In genomic region chr7:21352540-21353387, GRCh38 we compare ENCODE assay signal across 8 cellular contexts.
DNase-seq lines count a peak whose midpoint lies in the region; ATAC-seq and TF ChIP-seq lines count a peak whose summit lies in the region.

No MANE protein-coding gene starts in this region.

- H3K4me1 ChIP-seq in DND-41 (ENCODE audit: insufficient read depth, low read length) (peaks cover 7% of the 10 kb centered on the region; the same call in 1 of the 2 replicates), hepatocyte (ENCODE audit: insufficient read depth) (no peaks in the 10 kb centered on the region), foreskin keratinocyte (no peaks in the 10 kb centered on the region)

- no peaks in the 10 kb centered on the region for H3K9me3 ChIP-seq in DND-41 (ENCODE audit: insufficient read depth, low read length, severe bottlenecking)
- no peaks in the 10 kb centered on the region for H3K9me3 ChIP-seq in hepatocyte (ENCODE audit: low read depth)

- H3K36me3 ChIP-seq in DND-41 (ENCODE audit: insufficient read depth, low read length): no peaks in the 10 kb centered on the region
- H3K36me3 ChIP-seq in hepatocyte (replicated peaks; ENCODE audit: insufficient read depth, low read depth): no peaks in the 10 kb centered on the region

- 0 out of 2 replicates have a peak overlapping the region, but pooled peaks have one; percentile 31 for H2AFZ ChIP-seq in DND-41 (ENCODE audit: low read depth, low read length)
- H2AFZ ChIP-seq in hepatocyte: no peak overlapping the region

- H3K4me3 ChIP-seq in DND-41 (ENCODE audit: low read depth in 1 of 2, low read length in 2 of 2) (no peak overlapping the region; a peak in 1 of 4 replicates), hepatocyte (no peak overlapping the region)

- H3K79me2 ChIP-seq in DND-41 (ENCODE audit: insufficient read depth, low read length): no peaks in the 10 kb centered on the region
- no peaks in the 10 kb centered on the region for H3K79me2 ChIP-seq in hepatocyte

- CTCF ChIA-PET in activated CD4-positive, alpha-beta memory T cell treated with anti-CD3 and anti-CD28 coated beads, Interleukin-2, amount 10 ng/mL, durations not matched to agents 7 days and 5 days (lab: Charles Lee): interaction anchor here (0.9 to 2.5 kb wide), 11 partner anchors 10 to 98 kb away, joined by 3 to 25 read pairs (median 4); partner anchors contain the start of gene SP4

- no peak overlapping the region for H3K9ac ChIP-seq in DND-41 (ENCODE audit: low read depth, low read length)

- H3K27me3 ChIP-seq in DND-41 (ENCODE audit: insufficient read depth, low read length, poor library complexity) (peaks cover 3% of the 10 kb centered on the region), hepatocyte (no peaks in the 10 kb centered on the region), foreskin keratinocyte (no peaks in the 10 kb centered on the region)

- peaks cover 69% of the 10 kb centered on the region for H3K4me1 Mint-ChIP-seq in activated CD4-positive, alpha-beta memory T cell treated with anti-CD3 and anti-CD28 coated beads, Interleukin-2, amount 10 ng/mL, durations not matched to agents 7 days and 5 days

- DNase-seq in DND-41: peak; percentile 5
- no peak for DNase-seq in activated CD4-positive, alpha-beta memory T cell treated with anti-CD3 and anti-CD28 coated beads, Interleukin-2, amount 10 ng/mL, durations not matched to agents 7 days and 5 days
- DNase-seq in hepatocyte (ENCODE audit: low spot score): no peak
- DNase-seq in amniotic stem cell (lab: John Stamatoyannopoulos, UW): no peak
- no peak for DNase-seq in foreskin keratinocyte
- no peak for DNase-seq in NCI-H2029 treated with DMSO at 0.1 percent for 48 hours (lab: John Stamatoyannopoulos, UW)

- POLR2A ChIA-PET in activated CD4-positive, alpha-beta memory T cell treated with anti-CD3 and anti-CD28 coated beads, Interleukin-2, amount 10 ng/mL, durations not matched to agents 7 days and 5 days (lab: Charles Lee): interaction anchor here (0.8 to 6.8 kb wide), 11 partner anchors 9 to 593 kb away, joined by 3 to 135 read pairs (median 7); partner anchors contain the start of gene SP4

- H3K27me3 Mint-ChIP-seq in activated CD4-positive, alpha-beta memory T cell treated with anti-CD3 and anti-CD28 coated beads, Interleukin-2, amount 10 ng/mL, durations not matched to agents 7 days and 5 days: no peaks in the 10 kb centered on the region

- no peaks in the 10 kb centered on the region for H3K9me2 ChIP-seq in hepatocyte (replicated peaks; ENCODE audit: insufficient read depth)

- TF ChIP-seq CTCF in DND-41 (IDR thresholded peaks at IDR 0.05; ENCODE audit: borderline replicate concordance, extremely low read depth, low read length, poor library complexity, severe bottlenecking) (no peak), hepatocyte (IDR thresholded peaks at IDR 0.05; ENCODE audit: poor library complexity) (no peak), foreskin keratinocyte (conservative IDR thresholded peaks at IDR 0.05) (no peak)

- whole genome bisulfite sequencing in hepatocyte (ENCODE audit: low lambda C conversion rate, missing lambda C conversion rate): 85% methylated on average over 4 of the region's 4 CpGs

- H3K36me3 Mint-ChIP-seq in activated CD4-positive, alpha-beta memory T cell treated with anti-CD3 and anti-CD28 coated beads, Interleukin-2, amount 10 ng/mL, durations not matched to agents 7 days and 5 days (ENCODE audit: low read depth): peaks cover 28% of the 10 kb centered on the region

- H3K27ac ChIP-seq in DND-41 (ENCODE audit: low read length): no peak overlapping the region
- H3K27ac ChIP-seq in hepatocyte: no peak overlapping the region
- H3K27ac ChIP-seq in foreskin keratinocyte: no peak overlapping the region

- H4K20me1 ChIP-seq in DND-41 (ENCODE audit: insufficient read depth, low read length) (no peaks in the 10 kb centered on the region), hepatocyte (ENCODE audit: insufficient read depth, poor library complexity, severe bottlenecking) (no peaks in the 10 kb centered on the region)

- H3K4me3 Mint-ChIP-seq in activated CD4-positive, alpha-beta memory T cell treated with anti-CD3 and anti-CD28 coated beads, Interleukin-2, amount 10 ng/mL, durations not matched to agents 7 days and 5 days: peak overlapping the region; percentile 67

- H3K27ac Mint-ChIP-seq in activated CD4-positive, alpha-beta memory T cell treated with anti-CD3 and anti-CD28 coated beads, Interleukin-2, amount 10 ng/mL, durations not matched to agents 7 days and 5 days: peak overlapping the region; percentile 98

- H3K4me2 ChIP-seq in DND-41 (ENCODE audit: insufficient read depth, low read length) (peak overlapping the region; percentile 13; the same call in 1 of the 2 replicates), hepatocyte (no peak overlapping the region)

- ATAC-seq in DND-41 (ENCODE audit: insufficient read depth, low read depth): peak; percentile 92
- ATAC-seq in GM19455 (IDR thresholded peaks at IDR 0.05; ENCODE audit: unreplicated experiment): peak; percentile 88
- ATAC-seq in HG03439 (IDR thresholded peaks at IDR 0.05; ENCODE audit: unreplicated experiment): peak; percentile 85
- ATAC-seq in foreskin keratinocyte: no peak

- H3K9me3 Mint-ChIP-seq in activated CD4-positive, alpha-beta memory T cell treated with anti-CD3 and anti-CD28 coated beads, Interleukin-2, amount 10 ng/mL, durations not matched to agents 7 days and 5 days: peaks cover 7% of the 10 kb centered on the region
